In genomic region chr15:52855157-52855556, GRCh38 we compare ENCODE assay signal across 35 cellular contexts.
"Had no signal": no experiment of that assay in that cellular context is flagged by ENCODE, and none has a peak within 500 bp of the region (broad histone marks: within the 10 kb centered on the region; RNA-seq: fewer than 3 reads in every experiment).

No MANE protein-coding gene starts in this region.

- H3K36me3 ChIP-seq: ascending aorta, cardiac muscle cell had no signal

- H3K27ac ChIP-seq: ascending aorta, cardiac muscle cell, VCaP had no signal

- H3K9me3 Mint-ChIP-seq: activated B cell treated with CpG ODN at 0.5 μM for 24 hours; activated CD4-positive, alpha-beta memory T cell treated with anti-CD3 and anti-CD28 coated beads for 36 hours; activated CD4-positive, alpha-beta T cell treated with anti-CD3 and anti-CD28 coated beads, Interleukin-2, amount 10 ng/mL, durations not matched to agents 24 days and 14 days; activated CD8-positive, alpha-beta T cell treated with anti-CD3 and anti-CD28 coated beads for 36 hours; activated naive CD4-positive, alpha-beta T cell treated with anti-CD3 and anti-CD28 coated beads, Interleukin-2, amount 10 ng/mL, durations not matched to agents 7 days and 5 days; activated naive CD4-positive, alpha-beta T cell treated with anti-CD3 and anti-CD28 coated beads, Interleukin-2, amount 50 U/mL, for 24 hours; activated naive CD8-positive, alpha-beta T cell treated with anti-CD3 and anti-CD28 coated beads, Interleukin-2, amount 10 ng/mL, durations not matched to agents 7 days and 5 days; activated naive CD8-positive, alpha-beta T cell treated with anti-CD3 and anti-CD28 coated beads, Interleukin-2, amount 50 U/mL, for 24 hours; activated T-cell treated with anti-CD3 and anti-CD28 coated beads, Interleukin-2, amount 50 U/mL, for 4 hours; activated T-cell treated with anti-CD3 and anti-CD28 coated beads, Interleukin-2, amount 50 U/mL, for 72 hours; activated T-helper 2 cell treated with anti-CD3 and anti-CD28 coated beads, Interferon-gamma antibody, Interleukin-2, Interleukin-4, amounts not matched to agents 10 μg/mL and 5 μg/mL and 100 μg/mL, durations not matched to agents 14 hours and 24 hours and 36 hours; brain; central memory CD8-positive, alpha-beta T cell; T-cell; T-helper 2 cell treated with Interferon-gamma antibody and Interleukin-4, amounts not matched to agents 5 μg/mL and 100 μg/mL, for 36 hours had no signal

- DNase-seq: activated B cell treated with CpG ODN at 0.5 μM for 24 hours; activated CD4-positive, alpha-beta memory T cell treated with anti-CD3 and anti-CD28 coated beads for 36 hours; activated CD4-positive, alpha-beta T cell treated with anti-CD3 and anti-CD28 coated beads for 4 hours; activated CD4-positive, alpha-beta T cell treated with anti-CD3 and anti-CD28 coated beads, Interleukin-2, amount 10 ng/mL, durations not matched to agents 24 days and 14 days; activated CD4-positive, alpha-beta T cell treated with anti-CD3 and anti-CD28 coated beads, Interleukin-2, amount 50 U/mL, for 1 hour; activated CD4-positive, alpha-beta T cell treated with anti-CD3 and anti-CD28 coated beads, Interleukin-2, amount 50 U/mL, for 4 hours; activated CD4-positive, CD25-positive, alpha-beta regulatory T cell treated with anti-CD3 and anti-CD28 coated beads, Interleukin-2, amount 50 U/mL, for 72 hours; activated CD8-positive, alpha-beta memory T cell treated with anti-CD3 and anti-CD28 coated beads, Interleukin-2, amount 50 U/mL, for 4 hours; activated CD8-positive, alpha-beta T cell treated with anti-CD3 and anti-CD28 coated beads for 36 hours; activated effector memory CD4-positive, alpha-beta T cell treated with Interleukin-2 at 50 U/mL for 16 hours; activated gamma-delta T cell; activated naive CD4-positive, alpha-beta T cell treated with anti-CD3 and anti-CD28 coated beads, Interleukin-2, amount 10 ng/mL, durations not matched to agents 7 days and 5 days; activated naive CD4-positive, alpha-beta T cell treated with Interleukin-2 at 50 U/mL for 16 hours; activated naive CD8-positive, alpha-beta T cell treated with anti-CD3 and anti-CD28 coated beads, Interleukin-2, amount 10 ng/mL, durations not matched to agents 7 days and 5 days; activated naive CD8-positive, alpha-beta T cell treated with anti-CD3 and anti-CD28 coated beads, Interleukin-2, amount 50 U/mL, for 24 hours; activated T-cell treated with anti-CD3 and anti-CD28 coated beads for 4 hours; activated T-cell treated with anti-CD3 and anti-CD28 coated beads, Interleukin-2, amount 50 U/mL, for 1 hour; activated T-cell treated with anti-CD3 and anti-CD28 coated beads, Interleukin-2, amount 50 U/mL, for 4 hours; activated T-cell treated with anti-CD3 and anti-CD28 coated beads, Interleukin-2, amount 50 U/mL, for 72 hours; amygdala; anterior cingulate cortex; caudate nucleus; cerebellar nuclear complex; T-cell; T-helper 17 cell; T-helper 9 cell had no signal

- H3K4me1 Mint-ChIP-seq: activated B cell treated with CpG ODN at 0.5 μM for 24 hours; activated CD4-positive, alpha-beta T cell treated with anti-CD3 and anti-CD28 coated beads, Interleukin-2, amount 10 ng/mL, durations not matched to agents 24 days and 14 days; activated naive CD4-positive, alpha-beta T cell treated with anti-CD3 and anti-CD28 coated beads, Interleukin-2, amount 10 ng/mL, durations not matched to agents 7 days and 5 days; activated naive CD4-positive, alpha-beta T cell treated with anti-CD3 and anti-CD28 coated beads, Interleukin-2, amount 50 U/mL, for 24 hours; activated naive CD8-positive, alpha-beta T cell treated with anti-CD3 and anti-CD28 coated beads, Interleukin-2, amount 10 ng/mL, durations not matched to agents 7 days and 5 days; activated naive CD8-positive, alpha-beta T cell treated with anti-CD3 and anti-CD28 coated beads, Interleukin-2, amount 50 U/mL, for 24 hours; central memory CD8-positive, alpha-beta T cell; T-cell had no signal

- H3K4me3 Mint-ChIP-seq: activated B cell treated with CpG ODN at 0.5 μM for 24 hours; activated CD4-positive, alpha-beta memory T cell treated with anti-CD3 and anti-CD28 coated beads for 36 hours; activated CD4-positive, alpha-beta T cell treated with anti-CD3 and anti-CD28 coated beads, Interleukin-2, amount 10 ng/mL, durations not matched to agents 24 days and 14 days; activated CD8-positive, alpha-beta T cell treated with anti-CD3 and anti-CD28 coated beads for 36 hours; activated naive CD4-positive, alpha-beta T cell treated with anti-CD3 and anti-CD28 coated beads, Interleukin-2, amount 10 ng/mL, durations not matched to agents 7 days and 5 days; activated naive CD4-positive, alpha-beta T cell treated with anti-CD3 and anti-CD28 coated beads, Interleukin-2, amount 50 U/mL, for 24 hours; activated naive CD8-positive, alpha-beta T cell; activated naive CD8-positive, alpha-beta T cell treated with anti-CD3 and anti-CD28 coated beads, Interleukin-2, amount 10 ng/mL, durations not matched to agents 7 days and 5 days; activated naive CD8-positive, alpha-beta T cell treated with anti-CD3 and anti-CD28 coated beads, Interleukin-2, amount 50 U/mL, for 24 hours; activated T-cell treated with anti-CD3 and anti-CD28 coated beads, Interleukin-2, amount 50 U/mL, for 4 hours; activated T-cell treated with anti-CD3 and anti-CD28 coated beads, Interleukin-2, amount 50 U/mL, for 72 hours; brain; central memory CD8-positive, alpha-beta T cell; T-cell; T-helper 17 cell; T-helper 2 cell treated with Interferon-gamma antibody and Interleukin-4, amounts not matched to agents 5 μg/mL and 100 μg/mL, for 36 hours had no signal

- H3K27ac Mint-ChIP-seq: activated B cell treated with CpG ODN at 0.5 μM for 24 hours; activated CD4-positive, alpha-beta memory T cell treated with anti-CD3 and anti-CD28 coated beads for 36 hours; activated CD4-positive, alpha-beta T cell treated with anti-CD3 and anti-CD28 coated beads, Interleukin-2, amount 10 ng/mL, durations not matched to agents 24 days and 14 days; activated CD8-positive, alpha-beta T cell treated with anti-CD3 and anti-CD28 coated beads for 36 hours; activated naive CD4-positive, alpha-beta T cell treated with anti-CD3 and anti-CD28 coated beads, Interleukin-2, amount 10 ng/mL, durations not matched to agents 7 days and 5 days; activated naive CD4-positive, alpha-beta T cell treated with anti-CD3 and anti-CD28 coated beads, Interleukin-2, amount 50 U/mL, for 24 hours; activated naive CD8-positive, alpha-beta T cell; activated naive CD8-positive, alpha-beta T cell treated with anti-CD3 and anti-CD28 coated beads, Interleukin-2, amount 10 ng/mL, durations not matched to agents 7 days and 5 days; activated naive CD8-positive, alpha-beta T cell treated with anti-CD3 and anti-CD28 coated beads, Interleukin-2, amount 50 U/mL, for 24 hours; activated T-cell treated with anti-CD3 and anti-CD28 coated beads, Interleukin-2, amount 50 U/mL, for 72 hours; activated T-helper 2 cell treated with anti-CD3 and anti-CD28 coated beads, Interferon-gamma antibody, Interleukin-2, Interleukin-4, amounts not matched to agents 10 μg/mL and 5 μg/mL and 100 μg/mL, durations not matched to agents 14 hours and 24 hours and 36 hours; brain; T-cell; T-helper 17 cell; T-helper 2 cell treated with Interferon-gamma antibody and Interleukin-4, amounts not matched to agents 5 μg/mL and 100 μg/mL, for 36 hours had no signal

- H3K4me3 ChIP-seq: ascending aorta, cardiac muscle cell had no signal

- H3K27me3 ChIP-seq: ascending aorta had no signal

- H3K36me3 Mint-ChIP-seq: activated CD4-positive, alpha-beta memory T cell treated with anti-CD3 and anti-CD28 coated beads for 36 hours; activated naive CD4-positive, alpha-beta T cell treated with anti-CD3 and anti-CD28 coated beads, Interleukin-2, amount 10 ng/mL, durations not matched to agents 7 days and 5 days; activated naive CD4-positive, alpha-beta T cell treated with anti-CD3 and anti-CD28 coated beads, Interleukin-2, amount 50 U/mL, for 24 hours; activated naive CD8-positive, alpha-beta T cell; activated naive CD8-positive, alpha-beta T cell treated with anti-CD3 and anti-CD28 coated beads, Interleukin-2, amount 10 ng/mL, durations not matched to agents 7 days and 5 days; brain; T-cell had no signal

- H3K27me3 Mint-ChIP-seq: activated naive CD4-positive, alpha-beta T cell treated with anti-CD3 and anti-CD28 coated beads, Interleukin-2, amount 10 ng/mL, durations not matched to agents 7 days and 5 days had no signal

- H3K9me3 ChIP-seq: ascending aorta had no signal

- H3K4me1 ChIP-seq: ascending aorta had no signal

- ATAC-seq: activated CD8-positive, alpha-beta T cell treated with anti-CD3 and anti-CD28 coated beads for 36 hours; activated naive CD8-positive, alpha-beta T cell treated with anti-CD3 and anti-CD28 coated beads, Interleukin-2, amount 50 U/mL, for 24 hours; activated T-cell treated with anti-CD3 and anti-CD28 coated beads, Interleukin-2, amount 50 U/mL, for 4 hours; activated T-cell treated with anti-CD3 and anti-CD28 coated beads, Interleukin-2, amount 50 U/mL, for 72 hours; T-cell; T-helper 17 cell had no signal
